18 cellular contexts compared by ENCODE assay signal in genomic region chr12:132392389-132393244, GRCh38.
DNase-seq lines count a peak whose midpoint lies in the region; ATAC-seq, FAIRE-seq and TF ChIP-seq lines count a peak whose summit lies in the region.
"Had no signal": no experiment of that assay in that cellular context is flagged by ENCODE, and none has a peak within 500 bp of the region (broad histone marks: within the 10 kb centered on the region; RNA-seq: fewer than 3 reads in every experiment).

No MANE protein-coding gene starts in this region.

- BruUV-seq in Calu3 (replicated peaks; lab: Mats Ljungman, UMichigan): no TSS peak

- no peak for DNase-seq in A549 (ENCODE audit: low read depth in 1 of 2, low spot score in 1 of 2)
- DNase-seq in Calu3: no peak
- DNase-seq in chondrocyte (ENCODE audit: low spot score): no peak
- DNase-seq in posterior vena cava (ENCODE audit: low spot score): peak; percentile 62
- no peak for DNase-seq in NCI-H748 treated with DMSO at 0.1 percent for 48 hours (lab: John Stamatoyannopoulos, UW)
- DNase-seq in amygdala (lab: John Stamatoyannopoulos, UW): no peak
- DNase-seq: DMS79 treated with DMSO at 0.1 percent for 48 hours, MM.1S, NCI-H1092, NCI-H1436 treated with DMSO at 0.1 percent for 48 hours, NCI-H2029, NCI-H774, OCI-M1, RPMI8226, SJCRH30 had no signal

- peak overlapping the region; percentile 78 for H3K4me2 ChIP-seq in A549

- H3K27ac Mint-ChIP-seq in Calu3 (ENCODE audit: unreplicated experiment) (peak overlapping the region; percentile 44), chondrocyte (ENCODE audit: unreplicated experiment) (no peak overlapping the region)

- H3K4me1 Mint-ChIP-seq in Calu3 (ENCODE audit: low read depth, unreplicated experiment): peaks cover 28% of the 10 kb centered on the region
- H3K4me1 Mint-ChIP-seq in chondrocyte (ENCODE audit: low read depth): peaks cover 9% of the 10 kb centered on the region
- H3K4me1 Mint-ChIP-seq: CD14-positive monocyte had no signal

- POLR2A ChIA-PET in A549 (lab: Yijun Ruan, JAX): no interaction called here

- TF ChIP-seq CTCF in A549 (IDR thresholded peaks at IDR 0.05) (no peak), Calu3 (IDR thresholded peaks at IDR 0.05; ENCODE audit: unreplicated experiment) (no peak), chondrocyte (IDR thresholded peaks at IDR 0.05) (peak; percentile 12)

- no peak for TF ChIP-seq EP300 in A549 (IDR thresholded peaks at IDR 0.05)

- peaks cover 34% of the 10 kb centered on the region for H3K4me1 ChIP-seq in A549
- H3K4me1 ChIP-seq: SJCRH30 had no signal

- H3K4me3 Mint-ChIP-seq in Calu3 (ENCODE audit: low read depth, unreplicated experiment) (peak overlapping the region; percentile 36), chondrocyte (ENCODE audit: unreplicated experiment) (no peak overlapping the region)
- H3K4me3 Mint-ChIP-seq: CD14-positive monocyte had no signal

- H3K9me3 ChIP-seq in A549: no peaks in the 10 kb centered on the region
- H3K9me3 ChIP-seq: SJCRH30 had no signal

- H3K36me3 Mint-ChIP-seq in Calu3 (ENCODE audit: insufficient read depth, unreplicated experiment) (peaks cover 8% of the 10 kb centered on the region), chondrocyte (ENCODE audit: low read depth) (no peaks in the 10 kb centered on the region)
- H3K36me3 Mint-ChIP-seq: CD14-positive monocyte had no signal

- FAIRE-seq in A549 (lab: Jason Lieb, UNC): no peak

- H3K27me3 Mint-ChIP-seq in Calu3 (ENCODE audit: unreplicated experiment): peaks cover 96% of the 10 kb centered on the region
- H3K27me3 Mint-ChIP-seq in chondrocyte (ENCODE audit: low read depth): peaks cover 41% of the 10 kb centered on the region

- 92% methylated on average over 27 of the region's 43 CpGs for WGBS in A549 (ENCODE audit: missing lambda C conversion rate)

- CTCF ChIA-PET in A549 (lab: Yijun Ruan, JAX) (interaction anchor here (0.8 to 5.2 kb wide), 2 partner anchors 9 to 22 kb away, joined by 3 to 29 read pairs; no protein-coding TSS in a partner anchor), Calu3 (lab: Charles Lee) (interaction anchor here (0.6 kb wide), 1 partner anchor 135 kb away, joined by 4 read pairs; no protein-coding TSS in a partner anchor)

- H3K9me3 Mint-ChIP-seq in Calu3 (ENCODE audit: low read depth, unreplicated experiment) (no peaks in the 10 kb centered on the region), chondrocyte (ENCODE audit: low read depth) (peaks cover 6% of the 10 kb centered on the region)

- H3K4me3 ChIP-seq in A549: no peak overlapping the region
- H3K4me3 ChIP-seq: GM23248, SJCRH30 had no signal

- ATAC-seq in A549 (no peak), GM21737 (IDR thresholded peaks at IDR 0.05; ENCODE audit: unreplicated experiment) (no peak)

- TF ChIP-seq POLR2A in A549 (IDR thresholded peaks at IDR 0.05; ENCODE audit: low read length): no peak

- H3K27ac ChIP-seq in A549: peak overlapping the region; percentile 84 to 86
- H3K27ac ChIP-seq: GM23248, SJCRH30 had no signal

- TF ChIP-seq RAD21 in A549 (conservative IDR thresholded peaks at IDR 0.05 in 1 of 2, IDR thresholded peaks at IDR 0.05 in 1 of 2): no peak

- intact Hi-C loops in Calu3 (cut with micrococcal nuclease; ENCODE audit: unreplicated experiment): no loop called here
- intact Hi-C loops in posterior vena cava (cut with DNase I): no loop called here

TF ChIP-seq in A549, 52 proteins besides CTCF, POLR2A, EP300 and RAD21:
- no peak for TF ChIP-seq HMGXB4 (CRISPR knock-in tag; IDR thresholded peaks at IDR 0.05; ENCODE audit: borderline replicate concordance)
- no peak for TF ChIP-seq JUNB (IDR thresholded peaks at IDR 0.05)
